1 cellular context compared by ENCODE assay signal in the genomic region with DNA sequence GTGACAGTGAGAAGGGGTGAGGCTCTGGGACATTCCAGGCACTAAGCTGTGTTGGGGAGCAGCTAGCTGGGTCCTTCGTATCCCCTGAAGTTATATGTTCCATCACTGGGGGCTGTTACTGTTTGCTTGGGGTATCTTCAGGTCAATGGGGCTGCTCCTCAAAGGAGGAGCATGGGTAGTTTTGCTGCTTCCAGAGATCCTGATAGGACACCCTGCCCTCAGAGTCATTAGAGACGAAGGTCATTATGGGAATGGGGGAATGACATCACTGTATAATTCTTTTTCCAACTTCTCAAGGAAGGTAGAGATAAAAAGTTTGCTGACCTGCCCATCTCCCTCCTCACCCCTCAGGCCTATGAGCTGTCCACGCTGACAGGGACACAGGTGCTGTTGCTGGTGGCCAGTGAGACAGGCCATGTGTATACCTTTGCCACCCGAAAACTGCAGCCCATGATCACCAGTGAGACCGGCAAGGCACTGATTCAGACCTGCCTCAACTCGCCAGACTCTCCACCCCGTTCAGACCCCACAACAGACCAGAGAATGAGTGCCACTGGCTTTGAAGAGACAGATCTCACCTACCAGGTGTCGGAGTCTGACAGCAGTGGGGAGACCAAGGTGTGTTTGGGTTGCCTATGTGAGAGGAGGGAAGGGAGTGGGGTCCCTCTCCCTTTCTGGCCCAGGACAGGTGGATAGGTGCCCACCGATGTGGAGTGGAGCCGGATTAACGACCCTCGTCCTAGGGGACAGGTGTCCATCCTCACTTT.
TF ChIP-seq lines count a peak whose summit lies in the region.

No MANE protein-coding gene starts in this region.

TF ChIP-seq in HEK293, 187 proteins besides CTCF, POLR2A, EP300 and RAD21 (continued from another document):
- TF ChIP-seq, protein P1, sequence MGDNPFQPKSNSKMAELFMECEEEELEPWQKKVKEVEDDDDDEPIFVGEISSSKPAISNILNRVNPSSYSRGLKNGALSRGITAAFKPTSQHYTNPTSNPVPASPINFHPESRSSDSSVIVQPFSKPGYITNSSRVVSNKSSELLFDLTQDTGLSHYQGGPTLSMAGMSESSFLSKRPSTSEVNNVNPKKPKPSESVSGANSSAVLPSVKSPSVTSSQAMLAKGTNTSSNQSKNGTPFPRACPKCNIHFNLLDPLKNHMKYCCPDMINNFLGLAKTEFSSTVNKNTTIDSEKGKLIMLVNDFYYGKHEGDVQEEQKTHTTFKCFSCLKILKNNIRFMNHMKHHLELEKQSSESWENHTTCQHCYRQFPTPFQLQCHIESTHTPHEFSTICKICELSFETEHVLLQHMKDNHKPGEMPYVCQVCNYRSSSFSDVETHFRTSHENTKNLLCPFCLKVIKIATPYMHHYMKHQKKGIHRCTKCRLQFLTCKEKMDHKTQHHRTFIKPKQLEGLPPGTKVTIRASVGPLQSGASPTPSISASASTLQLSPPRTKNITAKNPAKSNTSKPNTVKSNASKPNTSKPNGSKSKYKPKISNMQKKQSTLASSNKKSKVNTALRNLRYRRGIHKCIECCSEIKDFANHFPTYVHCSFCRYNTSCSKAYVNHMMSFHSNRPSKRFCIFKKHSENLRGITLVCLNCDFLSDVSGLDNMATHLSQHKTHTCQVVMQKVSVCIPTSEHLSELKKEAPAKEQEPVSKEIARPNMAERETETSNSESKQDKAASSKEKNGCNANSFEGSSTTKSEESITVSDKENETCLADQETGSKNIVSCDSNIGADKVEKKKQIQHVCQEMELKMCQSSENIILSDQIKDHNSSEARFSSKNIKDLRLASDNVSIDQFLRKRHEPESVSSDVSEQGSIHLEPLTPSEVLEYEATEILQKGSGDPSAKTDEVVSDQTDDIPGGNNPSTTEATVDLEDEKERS (tag by site-specific recombination; IDR thresholded peaks at IDR 0.05), result no peak
- TF ChIP-seq ZNF707 (tag by site-specific recombination; IDR thresholded peaks at IDR 0.05) (no peak), ZSCAN23 (tag by site-specific recombination; IDR thresholded peaks at IDR 0.05) (no peak), ZNF37A (tag by site-specific recombination; IDR thresholded peaks at IDR 0.05) (no peak), SCRT2 (tag by site-specific recombination; IDR thresholded peaks at IDR 0.05) (0 out of 2 replicates have a peak, but pooled peaks have one; percentile 9), ZNF561 (tag by site-specific recombination; IDR thresholded peaks at IDR 0.05; ENCODE audit: borderline replicate concordance) (no peak), ZNF214 (tag by site-specific recombination; IDR thresholded peaks at IDR 0.05; ENCODE audit: borderline replicate concordance) (no peak), ZNF169 (tag by site-specific recombination; IDR thresholded peaks at IDR 0.05) (no peak), BCL11B (tag by site-specific recombination; IDR thresholded peaks at IDR 0.05; ENCODE audit: low read depth) (peak; percentile 27; the same call in 1 of the 2 replicates), ZNF391 (tag by site-specific recombination; IDR thresholded peaks at IDR 0.05; ENCODE audit: borderline replicate concordance, low read depth) (0 out of 2 replicates have a peak, but pooled peaks have one; percentile 8), ZNF366 (tag by site-specific recombination; conservative IDR thresholded peaks at IDR 0.05) (peak; percentile 54), ZEB2 (tag by site-specific recombination; IDR thresholded peaks at IDR 0.05) (0 out of 2 replicates have a peak, but pooled peaks have one; percentile 61), EGR2 (tag by site-specific recombination; IDR thresholded peaks at IDR 0.05; ENCODE audit: low read depth) (no peak), ZNF629 (tag by site-specific recombination; IDR thresholded peaks at IDR 0.05) (peak; percentile 56), ZBTB7A (tag by site-specific recombination; IDR thresholded peaks at IDR 0.05; ENCODE audit: low read depth) (0 out of 2 replicates have a peak, but pooled peaks have one; percentile 12), ZNF202 (tag by site-specific recombination; IDR thresholded peaks at IDR 0.05; ENCODE audit: borderline replicate concordance) (no peak), IKZF3 (tag by site-specific recombination; IDR thresholded peaks at IDR 0.05) (peak; percentile 81), SCRT1 (tag by site-specific recombination; IDR thresholded peaks at IDR 0.05; ENCODE audit: borderline replicate concordance) (no peak), ZBTB21 (tag by site-specific recombination; IDR thresholded peaks at IDR 0.05) (peak; percentile 49; the same call in 1 of the 2 replicates), TCF7L2 (IDR thresholded peaks at IDR 0.05; ENCODE audit: borderline replicate concordance, low read depth, low read length) (no peak), ZNF658 (tag by site-specific recombination; IDR thresholded peaks at IDR 0.05) (no peak), ZNF341 (tag by site-specific recombination; IDR thresholded peaks at IDR 0.05; ENCODE audit: low read depth) (no peak), ZNF248 (tag by site-specific recombination; IDR thresholded peaks at IDR 0.05) (no peak), ZFP69B (tag by site-specific recombination; IDR thresholded peaks at IDR 0.05) (no peak), ZSCAN30 (tag by site-specific recombination; IDR thresholded peaks at IDR 0.05) (no peak)
- TF ChIP-seq, protein P2, sequence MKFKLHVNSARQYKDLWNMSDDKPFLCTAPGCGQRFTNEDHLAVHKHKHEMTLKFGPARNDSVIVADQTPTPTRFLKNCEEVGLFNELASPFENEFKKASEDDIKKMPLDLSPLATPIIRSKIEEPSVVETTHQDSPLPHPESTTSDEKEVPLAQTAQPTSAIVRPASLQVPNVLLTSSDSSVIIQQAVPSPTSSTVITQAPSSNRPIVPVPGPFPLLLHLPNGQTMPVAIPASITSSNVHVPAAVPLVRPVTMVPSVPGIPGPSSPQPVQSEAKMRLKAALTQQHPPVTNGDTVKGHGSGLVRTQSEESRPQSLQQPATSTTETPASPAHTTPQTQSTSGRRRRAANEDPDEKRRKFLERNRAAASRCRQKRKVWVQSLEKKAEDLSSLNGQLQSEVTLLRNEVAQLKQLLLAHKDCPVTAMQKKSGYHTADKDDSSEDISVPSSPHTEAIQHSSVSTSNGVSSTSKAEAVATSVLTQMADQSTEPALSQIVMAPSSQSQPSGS (tag by site-specific recombination; IDR thresholded peaks at IDR 0.05; ENCODE audit: low read depth), result peak; percentile 90
- TF ChIP-seq, protein P3, sequence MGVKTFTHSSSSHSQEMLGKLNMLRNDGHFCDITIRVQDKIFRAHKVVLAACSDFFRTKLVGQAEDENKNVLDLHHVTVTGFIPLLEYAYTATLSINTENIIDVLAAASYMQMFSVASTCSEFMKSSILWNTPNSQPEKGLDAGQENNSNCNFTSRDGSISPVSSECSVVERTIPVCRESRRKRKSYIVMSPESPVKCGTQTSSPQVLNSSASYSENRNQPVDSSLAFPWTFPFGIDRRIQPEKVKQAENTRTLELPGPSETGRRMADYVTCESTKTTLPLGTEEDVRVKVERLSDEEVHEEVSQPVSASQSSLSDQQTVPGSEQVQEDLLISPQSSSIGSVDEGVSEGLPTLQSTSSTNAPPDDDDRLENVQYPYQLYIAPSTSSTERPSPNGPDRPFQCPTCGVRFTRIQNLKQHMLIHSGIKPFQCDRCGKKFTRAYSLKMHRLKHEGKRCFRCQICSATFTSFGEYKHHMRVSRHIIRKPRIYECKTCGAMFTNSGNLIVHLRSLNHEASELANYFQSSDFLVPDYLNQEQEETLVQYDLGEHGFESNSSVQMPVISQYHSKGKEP (tag by site-specific recombination; IDR thresholded peaks at IDR 0.05), result no peak
- TF ChIP-seq, protein P4, sequence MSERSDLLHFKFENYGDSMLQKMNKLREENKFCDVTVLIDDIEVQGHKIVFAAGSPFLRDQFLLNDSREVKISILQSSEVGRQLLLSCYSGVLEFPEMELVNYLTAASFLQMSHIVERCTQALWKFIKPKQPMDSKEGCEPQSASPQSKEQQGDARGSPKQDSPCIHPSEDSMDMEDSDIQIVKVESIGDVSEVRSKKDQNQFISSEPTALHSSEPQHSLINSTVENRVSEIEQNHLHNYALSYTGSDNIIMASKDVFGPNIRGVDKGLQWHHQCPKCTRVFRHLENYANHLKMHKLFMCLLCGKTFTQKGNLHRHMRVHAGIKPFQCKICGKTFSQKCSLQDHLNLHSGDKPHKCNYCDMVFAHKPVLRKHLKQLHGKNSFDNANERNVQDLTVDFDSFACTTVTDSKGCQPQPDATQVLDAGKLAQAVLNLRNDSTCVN (tag by site-specific recombination; optimal IDR thresholded peaks at IDR 0.05), result peak; percentile 22
- TF ChIP-seq, protein P5, sequence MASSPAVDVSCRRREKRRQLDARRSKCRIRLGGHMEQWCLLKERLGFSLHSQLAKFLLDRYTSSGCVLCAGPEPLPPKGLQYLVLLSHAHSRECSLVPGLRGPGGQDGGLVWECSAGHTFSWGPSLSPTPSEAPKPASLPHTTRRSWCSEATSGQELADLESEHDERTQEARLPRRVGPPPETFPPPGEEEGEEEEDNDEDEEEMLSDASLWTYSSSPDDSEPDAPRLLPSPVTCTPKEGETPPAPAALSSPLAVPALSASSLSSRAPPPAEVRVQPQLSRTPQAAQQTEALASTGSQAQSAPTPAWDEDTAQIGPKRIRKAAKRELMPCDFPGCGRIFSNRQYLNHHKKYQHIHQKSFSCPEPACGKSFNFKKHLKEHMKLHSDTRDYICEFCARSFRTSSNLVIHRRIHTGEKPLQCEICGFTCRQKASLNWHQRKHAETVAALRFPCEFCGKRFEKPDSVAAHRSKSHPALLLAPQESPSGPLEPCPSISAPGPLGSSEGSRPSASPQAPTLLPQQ (tag by site-specific recombination; IDR thresholded peaks at IDR 0.05), result no peak
- TF ChIP-seq, protein P6, sequence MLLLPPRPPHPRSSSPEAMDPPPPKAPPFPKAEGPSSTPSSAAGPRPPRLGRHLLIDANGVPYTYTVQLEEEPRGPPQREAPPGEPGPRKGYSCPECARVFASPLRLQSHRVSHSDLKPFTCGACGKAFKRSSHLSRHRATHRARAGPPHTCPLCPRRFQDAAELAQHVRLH (tag by site-specific recombination; IDR thresholded peaks at IDR 0.05), result no peak
- TF ChIP-seq, protein P7, sequence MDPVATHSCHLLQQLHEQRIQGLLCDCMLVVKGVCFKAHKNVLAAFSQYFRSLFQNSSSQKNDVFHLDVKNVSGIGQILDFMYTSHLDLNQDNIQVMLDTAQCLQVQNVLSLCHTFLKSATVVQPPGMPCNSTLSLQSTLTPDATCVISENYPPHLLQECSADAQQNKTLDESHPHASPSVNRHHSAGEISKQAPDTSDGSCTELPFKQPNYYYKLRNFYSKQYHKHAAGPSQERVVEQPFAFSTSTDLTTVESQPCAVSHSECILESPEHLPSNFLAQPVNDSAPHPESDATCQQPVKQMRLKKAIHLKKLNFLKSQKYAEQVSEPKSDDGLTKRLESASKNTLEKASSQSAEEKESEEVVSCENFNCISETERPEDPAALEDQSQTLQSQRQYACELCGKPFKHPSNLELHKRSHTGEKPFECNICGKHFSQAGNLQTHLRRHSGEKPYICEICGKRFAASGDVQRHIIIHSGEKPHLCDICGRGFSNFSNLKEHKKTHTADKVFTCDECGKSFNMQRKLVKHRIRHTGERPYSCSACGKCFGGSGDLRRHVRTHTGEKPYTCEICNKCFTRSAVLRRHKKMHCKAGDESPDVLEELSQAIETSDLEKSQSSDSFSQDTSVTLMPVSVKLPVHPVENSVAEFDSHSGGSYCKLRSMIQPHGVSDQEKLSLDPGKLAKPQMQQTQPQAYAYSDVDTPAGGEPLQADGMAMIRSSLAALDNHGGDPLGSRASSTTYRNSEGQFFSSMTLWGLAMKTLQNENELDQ (tag by site-specific recombination; IDR thresholded peaks at IDR 0.05; ENCODE audit: low read depth), result no peak
